1 cellular context compared by ENCODE assay signal in the genomic region with DNA sequence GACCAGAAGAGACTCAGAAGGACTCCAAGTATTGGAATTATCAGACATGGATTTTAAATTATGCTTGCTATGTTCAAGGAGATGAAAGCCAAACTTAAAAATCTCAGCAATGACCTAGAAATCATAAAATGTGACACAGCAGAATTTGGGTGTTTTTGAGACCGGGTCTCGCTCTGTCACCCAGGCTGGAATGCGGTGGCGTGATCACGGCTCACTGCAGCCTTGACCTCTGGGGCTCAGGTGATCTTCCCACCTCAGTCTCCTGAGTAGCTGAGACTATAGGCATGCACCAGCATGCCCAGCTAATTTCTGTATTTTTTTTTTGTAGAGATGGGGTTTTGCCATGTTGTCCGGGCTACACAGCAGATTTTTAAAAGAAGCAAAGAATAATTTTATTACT.
TF ChIP-seq lines count a peak whose summit lies in the region.

No MANE protein-coding gene starts in this region.

TF ChIP-seq in IMR-90, 13 proteins besides CTCF, POLR2A, EP300 and RAD21 (continued from another document):
- TF ChIP-seq, protein P1, sequence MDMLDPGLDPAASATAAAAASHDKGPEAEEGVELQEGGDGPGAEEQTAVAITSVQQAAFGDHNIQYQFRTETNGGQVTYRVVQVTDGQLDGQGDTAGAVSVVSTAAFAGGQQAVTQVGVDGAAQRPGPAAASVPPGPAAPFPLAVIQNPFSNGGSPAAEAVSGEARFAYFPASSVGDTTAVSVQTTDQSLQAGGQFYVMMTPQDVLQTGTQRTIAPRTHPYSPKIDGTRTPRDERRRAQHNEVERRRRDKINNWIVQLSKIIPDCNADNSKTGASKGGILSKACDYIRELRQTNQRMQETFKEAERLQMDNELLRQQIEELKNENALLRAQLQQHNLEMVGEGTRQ (IDR thresholded peaks at IDR 0.05; ENCODE audit: low read depth, low read length): no peak
- TF ChIP-seq FOS (IDR thresholded peaks at IDR 0.05; ENCODE audit: low read depth, low read length) (no peak), NFE2L2 (IDR thresholded peaks at IDR 0.05; ENCODE audit: low read depth, low read length) (no peak), CHD1 (IDR thresholded peaks at IDR 0.05; ENCODE audit: low read depth, low read length) (no peak), SMC3 (IDR thresholded peaks at IDR 0.05; ENCODE audit: low read depth, low read length) (no peak), MXI1 (IDR thresholded peaks at IDR 0.05; ENCODE audit: borderline replicate concordance, low read depth, low read length) (no peak), ELK1 (IDR thresholded peaks at IDR 0.05; ENCODE audit: borderline replicate concordance, low read depth, low read length) (no peak), BHLHE40 (IDR thresholded peaks at IDR 0.05; ENCODE audit: low read depth, low read length) (no peak), RCOR1 (IDR thresholded peaks at IDR 0.05; ENCODE audit: insufficient replicate concordance, low read length) (no peak), RFX5 (IDR thresholded peaks at IDR 0.05; ENCODE audit: low read depth, low read length) (no peak), CEBPB (IDR thresholded peaks at IDR 0.05; ENCODE audit: low read depth, low read length) (no peak), MAFK (IDR thresholded peaks at IDR 0.05; ENCODE audit: low read depth, low read length) (no peak)
